Comparison of ENCODE assay signal across 1 cellular context in the genomic region with DNA sequence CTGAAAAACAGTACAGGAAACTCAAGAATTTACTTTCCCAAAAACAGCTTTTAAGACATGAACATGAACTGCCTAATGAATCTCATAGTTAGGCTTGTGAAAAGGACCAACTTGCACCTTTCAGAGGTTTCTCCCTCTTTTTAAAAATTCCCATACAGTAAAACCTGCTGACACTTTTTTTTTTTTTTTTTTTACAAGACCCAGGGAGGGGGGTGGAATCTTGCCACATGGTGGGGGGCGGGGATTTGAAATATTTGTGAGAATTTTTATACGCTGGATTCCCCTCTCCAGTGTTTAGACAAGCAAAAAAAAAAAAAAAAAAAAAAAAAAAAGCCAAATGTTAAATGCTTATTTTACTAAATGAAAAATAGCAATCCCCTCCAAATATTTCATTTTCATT.
A peak's percentile ranks its signal among the peaks of the same experiment; 100 is the strongest.
TF ChIP-seq lines count a peak whose summit lies in the region.

No MANE protein-coding gene starts in this region.

TF ChIP-seq in HEK293, 187 proteins besides CTCF, POLR2A, EP300 and RAD21:
- no peak for TF ChIP-seq ZNF785 (tag by site-specific recombination; IDR thresholded peaks at IDR 0.05)
- TF ChIP-seq, protein P1, sequence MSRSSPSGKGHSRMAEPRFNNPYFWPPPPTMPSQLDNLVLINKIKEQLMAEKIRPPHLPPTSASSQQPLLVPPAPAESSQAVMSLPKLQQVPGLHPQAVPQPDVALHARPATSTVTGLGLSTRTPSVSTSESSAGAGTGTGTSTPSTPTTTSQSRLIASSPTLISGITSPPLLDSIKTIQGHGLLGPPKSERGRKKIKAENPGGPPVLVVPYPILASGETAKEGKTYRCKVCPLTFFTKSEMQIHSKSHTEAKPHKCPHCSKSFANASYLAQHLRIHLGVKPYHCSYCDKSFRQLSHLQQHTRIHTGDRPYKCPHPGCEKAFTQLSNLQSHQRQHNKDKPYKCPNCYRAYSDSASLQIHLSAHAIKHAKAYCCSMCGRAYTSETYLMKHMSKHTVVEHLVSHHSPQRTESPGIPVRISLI (tag by site-specific recombination; IDR thresholded peaks at IDR 0.05), result 0 out of 2 replicates have a peak, but pooled peaks have one; percentile 20
- TF ChIP-seq, protein P2, sequence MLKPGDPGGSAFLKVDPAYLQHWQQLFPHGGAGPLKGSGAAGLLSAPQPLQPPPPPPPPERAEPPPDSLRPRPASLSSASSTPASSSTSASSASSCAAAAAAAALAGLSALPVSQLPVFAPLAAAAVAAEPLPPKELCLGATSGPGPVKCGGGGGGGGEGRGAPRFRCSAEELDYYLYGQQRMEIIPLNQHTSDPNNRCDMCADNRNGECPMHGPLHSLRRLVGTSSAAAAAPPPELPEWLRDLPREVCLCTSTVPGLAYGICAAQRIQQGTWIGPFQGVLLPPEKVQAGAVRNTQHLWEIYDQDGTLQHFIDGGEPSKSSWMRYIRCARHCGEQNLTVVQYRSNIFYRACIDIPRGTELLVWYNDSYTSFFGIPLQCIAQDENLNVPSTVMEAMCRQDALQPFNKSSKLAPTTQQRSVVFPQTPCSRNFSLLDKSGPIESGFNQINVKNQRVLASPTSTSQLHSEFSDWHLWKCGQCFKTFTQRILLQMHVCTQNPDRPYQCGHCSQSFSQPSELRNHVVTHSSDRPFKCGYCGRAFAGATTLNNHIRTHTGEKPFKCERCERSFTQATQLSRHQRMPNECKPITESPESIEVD (tag by site-specific recombination; IDR thresholded peaks at IDR 0.05), result peak; percentile 69; the same call in 1 of the 2 replicates
